ENCODE assay signal across 2 cellular contexts in the genomic region with DNA sequence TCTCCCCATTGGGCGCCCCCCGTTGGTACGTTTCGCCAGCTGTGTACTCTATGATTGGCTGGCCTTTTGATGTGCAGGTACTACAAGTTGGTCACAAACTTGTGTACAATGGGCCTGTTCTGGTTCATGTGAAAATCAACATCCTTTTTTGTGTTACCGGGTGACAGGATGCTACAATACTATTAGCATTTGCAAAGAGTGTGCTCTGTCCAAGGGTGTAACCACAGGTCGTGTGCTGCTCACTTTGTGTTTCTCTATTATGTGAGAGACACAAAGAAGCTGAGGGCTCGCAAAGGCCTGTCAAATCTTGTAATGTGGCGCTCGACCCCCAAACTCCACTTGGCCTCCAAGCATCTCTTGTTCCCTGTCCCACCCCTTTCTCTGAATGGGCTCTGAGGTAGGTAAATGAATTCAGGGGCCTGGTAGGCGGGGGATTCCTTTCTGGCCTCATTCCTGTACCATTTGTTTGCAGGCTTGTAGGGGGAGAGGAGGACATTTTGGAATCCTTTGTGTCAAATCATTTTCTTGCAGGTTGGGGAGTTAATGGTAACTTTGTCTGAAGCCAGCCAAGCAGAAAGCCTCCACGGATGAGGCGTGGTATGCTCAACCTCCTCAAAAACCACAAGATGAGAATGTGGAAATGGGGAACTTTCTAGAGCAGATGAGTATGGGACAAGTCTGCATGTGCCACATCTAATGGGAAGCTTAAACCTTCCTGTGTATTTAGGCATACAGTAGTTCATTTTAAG.
TF ChIP-seq lines count a peak whose summit lies in the region.

No MANE protein-coding gene starts in this region.

TF ChIP-seq in IMR-90, 13 proteins besides CTCF, POLR2A, EP300 and RAD21:
- TF ChIP-seq CHD1 (IDR thresholded peaks at IDR 0.05; ENCODE audit: low read depth, low read length), result no peak
- no peak for TF ChIP-seq MXI1 (IDR thresholded peaks at IDR 0.05; ENCODE audit: borderline replicate concordance, low read depth, low read length)
- no peak for TF ChIP-seq RFX5 (IDR thresholded peaks at IDR 0.05; ENCODE audit: low read depth, low read length)
- no peak for TF ChIP-seq CEBPB (IDR thresholded peaks at IDR 0.05; ENCODE audit: low read depth, low read length)
- no peak for TF ChIP-seq SMC3 (IDR thresholded peaks at IDR 0.05; ENCODE audit: low read depth, low read length)
- TF ChIP-seq, protein P1, sequence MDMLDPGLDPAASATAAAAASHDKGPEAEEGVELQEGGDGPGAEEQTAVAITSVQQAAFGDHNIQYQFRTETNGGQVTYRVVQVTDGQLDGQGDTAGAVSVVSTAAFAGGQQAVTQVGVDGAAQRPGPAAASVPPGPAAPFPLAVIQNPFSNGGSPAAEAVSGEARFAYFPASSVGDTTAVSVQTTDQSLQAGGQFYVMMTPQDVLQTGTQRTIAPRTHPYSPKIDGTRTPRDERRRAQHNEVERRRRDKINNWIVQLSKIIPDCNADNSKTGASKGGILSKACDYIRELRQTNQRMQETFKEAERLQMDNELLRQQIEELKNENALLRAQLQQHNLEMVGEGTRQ (IDR thresholded peaks at IDR 0.05; ENCODE audit: low read depth, low read length), result no peak
- no peak for TF ChIP-seq MAZ (IDR thresholded peaks at IDR 0.05; ENCODE audit: borderline replicate concordance, low read depth, low read length)

TF ChIP-seq in H1, 55 proteins besides CTCF, POLR2A, EP300 and RAD21:
- TF ChIP-seq CHD2 (IDR thresholded peaks at IDR 0.05; ENCODE audit: low read length) (no peak), SIN3A (conservative IDR thresholded peaks at IDR 0.05 in 1 of 2, IDR thresholded peaks at IDR 0.05 in 1 of 2; ENCODE audit: low read depth in 1 of 2, low read length in 2 of 2) (no peak), CHD1 (IDR thresholded peaks at IDR 0.05; ENCODE audit: low read depth, low read length) (no peak), YY1 (IDR thresholded peaks at IDR 0.05; ENCODE audit: low read depth, low read length) (no peak), JUND (IDR thresholded peaks at IDR 0.05; ENCODE audit: low read length) (no peak), SP1 (IDR thresholded peaks at IDR 0.05; ENCODE audit: low read depth, low read length) (no peak)
- TF ChIP-seq, protein P2, sequence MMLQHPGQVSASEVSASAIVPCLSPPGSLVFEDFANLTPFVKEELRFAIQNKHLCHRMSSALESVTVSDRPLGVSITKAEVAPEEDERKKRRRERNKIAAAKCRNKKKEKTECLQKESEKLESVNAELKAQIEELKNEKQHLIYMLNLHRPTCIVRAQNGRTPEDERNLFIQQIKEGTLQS (IDR thresholded peaks at IDR 0.05; ENCODE audit: insufficient read depth, low read depth, low read length), result no peak
- TF ChIP-seq, protein P3, sequence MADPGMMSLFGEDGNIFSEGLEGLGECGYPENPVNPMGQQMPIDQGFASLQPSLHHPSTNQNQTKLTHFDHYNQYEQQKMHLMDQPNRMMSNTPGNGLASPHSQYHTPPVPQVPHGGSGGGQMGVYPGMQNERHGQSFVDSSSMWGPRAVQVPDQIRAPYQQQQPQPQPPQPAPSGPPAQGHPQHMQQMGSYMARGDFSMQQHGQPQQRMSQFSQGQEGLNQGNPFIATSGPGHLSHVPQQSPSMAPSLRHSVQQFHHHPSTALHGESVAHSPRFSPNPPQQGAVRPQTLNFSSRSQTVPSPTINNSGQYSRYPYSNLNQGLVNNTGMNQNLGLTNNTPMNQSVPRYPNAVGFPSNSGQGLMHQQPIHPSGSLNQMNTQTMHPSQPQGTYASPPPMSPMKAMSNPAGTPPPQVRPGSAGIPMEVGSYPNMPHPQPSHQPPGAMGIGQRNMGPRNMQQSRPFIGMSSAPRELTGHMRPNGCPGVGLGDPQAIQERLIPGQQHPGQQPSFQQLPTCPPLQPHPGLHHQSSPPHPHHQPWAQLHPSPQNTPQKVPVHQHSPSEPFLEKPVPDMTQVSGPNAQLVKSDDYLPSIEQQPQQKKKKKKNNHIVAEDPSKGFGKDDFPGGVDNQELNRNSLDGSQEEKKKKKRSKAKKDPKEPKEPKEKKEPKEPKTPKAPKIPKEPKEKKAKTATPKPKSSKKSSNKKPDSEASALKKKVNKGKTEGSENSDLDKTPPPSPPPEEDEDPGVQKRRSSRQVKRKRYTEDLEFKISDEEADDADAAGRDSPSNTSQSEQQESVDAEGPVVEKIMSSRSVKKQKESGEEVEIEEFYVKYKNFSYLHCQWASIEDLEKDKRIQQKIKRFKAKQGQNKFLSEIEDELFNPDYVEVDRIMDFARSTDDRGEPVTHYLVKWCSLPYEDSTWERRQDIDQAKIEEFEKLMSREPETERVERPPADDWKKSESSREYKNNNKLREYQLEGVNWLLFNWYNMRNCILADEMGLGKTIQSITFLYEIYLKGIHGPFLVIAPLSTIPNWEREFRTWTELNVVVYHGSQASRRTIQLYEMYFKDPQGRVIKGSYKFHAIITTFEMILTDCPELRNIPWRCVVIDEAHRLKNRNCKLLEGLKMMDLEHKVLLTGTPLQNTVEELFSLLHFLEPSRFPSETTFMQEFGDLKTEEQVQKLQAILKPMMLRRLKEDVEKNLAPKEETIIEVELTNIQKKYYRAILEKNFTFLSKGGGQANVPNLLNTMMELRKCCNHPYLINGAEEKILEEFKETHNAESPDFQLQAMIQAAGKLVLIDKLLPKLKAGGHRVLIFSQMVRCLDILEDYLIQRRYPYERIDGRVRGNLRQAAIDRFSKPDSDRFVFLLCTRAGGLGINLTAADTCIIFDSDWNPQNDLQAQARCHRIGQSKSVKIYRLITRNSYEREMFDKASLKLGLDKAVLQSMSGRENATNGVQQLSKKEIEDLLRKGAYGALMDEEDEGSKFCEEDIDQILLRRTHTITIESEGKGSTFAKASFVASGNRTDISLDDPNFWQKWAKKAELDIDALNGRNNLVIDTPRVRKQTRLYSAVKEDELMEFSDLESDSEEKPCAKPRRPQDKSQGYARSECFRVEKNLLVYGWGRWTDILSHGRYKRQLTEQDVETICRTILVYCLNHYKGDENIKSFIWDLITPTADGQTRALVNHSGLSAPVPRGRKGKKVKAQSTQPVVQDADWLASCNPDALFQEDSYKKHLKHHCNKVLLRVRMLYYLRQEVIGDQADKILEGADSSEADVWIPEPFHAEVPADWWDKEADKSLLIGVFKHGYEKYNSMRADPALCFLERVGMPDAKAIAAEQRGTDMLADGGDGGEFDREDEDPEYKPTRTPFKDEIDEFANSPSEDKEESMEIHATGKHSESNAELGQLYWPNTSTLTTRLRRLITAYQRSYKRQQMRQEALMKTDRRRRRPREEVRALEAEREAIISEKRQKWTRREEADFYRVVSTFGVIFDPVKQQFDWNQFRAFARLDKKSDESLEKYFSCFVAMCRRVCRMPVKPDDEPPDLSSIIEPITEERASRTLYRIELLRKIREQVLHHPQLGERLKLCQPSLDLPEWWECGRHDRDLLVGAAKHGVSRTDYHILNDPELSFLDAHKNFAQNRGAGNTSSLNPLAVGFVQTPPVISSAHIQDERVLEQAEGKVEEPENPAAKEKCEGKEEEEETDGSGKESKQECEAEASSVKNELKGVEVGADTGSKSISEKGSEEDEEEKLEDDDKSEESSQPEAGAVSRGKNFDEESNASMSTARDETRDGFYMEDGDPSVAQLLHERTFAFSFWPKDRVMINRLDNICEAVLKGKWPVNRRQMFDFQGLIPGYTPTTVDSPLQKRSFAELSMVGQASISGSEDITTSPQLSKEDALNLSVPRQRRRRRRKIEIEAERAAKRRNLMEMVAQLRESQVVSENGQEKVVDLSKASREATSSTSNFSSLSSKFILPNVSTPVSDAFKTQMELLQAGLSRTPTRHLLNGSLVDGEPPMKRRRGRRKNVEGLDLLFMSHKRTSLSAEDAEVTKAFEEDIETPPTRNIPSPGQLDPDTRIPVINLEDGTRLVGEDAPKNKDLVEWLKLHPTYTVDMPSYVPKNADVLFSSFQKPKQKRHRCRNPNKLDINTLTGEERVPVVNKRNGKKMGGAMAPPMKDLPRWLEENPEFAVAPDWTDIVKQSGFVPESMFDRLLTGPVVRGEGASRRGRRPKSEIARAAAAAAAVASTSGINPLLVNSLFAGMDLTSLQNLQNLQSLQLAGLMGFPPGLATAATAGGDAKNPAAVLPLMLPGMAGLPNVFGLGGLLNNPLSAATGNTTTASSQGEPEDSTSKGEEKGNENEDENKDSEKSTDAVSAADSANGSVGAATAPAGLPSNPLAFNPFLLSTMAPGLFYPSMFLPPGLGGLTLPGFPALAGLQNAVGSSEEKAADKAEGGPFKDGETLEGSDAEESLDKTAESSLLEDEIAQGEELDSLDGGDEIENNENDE (IDR thresholded peaks at IDR 0.05; ENCODE audit: insufficient replicate concordance, low read length), result no peak
TF ChIP-seq in H1: peak in this region for 0.
